In genomic region chr4:478373-478772, GRCh38 we compare ENCODE assay signal across 2 cellular contexts.
TF ChIP-seq lines count a peak whose summit lies in the region.

No MANE protein-coding gene starts in this region.

TF ChIP-seq in IMR-90, 13 proteins besides CTCF, POLR2A, EP300 and RAD21:
- TF ChIP-seq FOS (IDR thresholded peaks at IDR 0.05; ENCODE audit: low read depth, low read length) (peak; percentile 35; the same call in 1 of the 2 replicates), MXI1 (IDR thresholded peaks at IDR 0.05; ENCODE audit: borderline replicate concordance, low read depth, low read length) (no peak)

TF ChIP-seq in endothelial cell of umbilical vein, 7 proteins besides CTCF, POLR2A, EP300 and RAD21:
- TF ChIP-seq POLR2AphosphoS5 (IDR thresholded peaks at IDR 0.05; ENCODE audit: insufficient read depth, low read depth, low read length) = no peak
- no peak for TF ChIP-seq EZH2 (IDR thresholded peaks at IDR 0.05; ENCODE audit: borderline replicate concordance, low read depth, low read length, severe bottlenecking)
- peak; percentile 74 for TF ChIP-seq JUN (IDR thresholded peaks at IDR 0.05; ENCODE audit: borderline replicate concordance, insufficient read depth, insufficient read length, low read depth)
- no peak for TF ChIP-seq MAX (IDR thresholded peaks at IDR 0.05; ENCODE audit: insufficient read depth, insufficient read length)
- no peak for TF ChIP-seq GATA2 (IDR thresholded peaks at IDR 0.05; ENCODE audit: insufficient read depth, insufficient read length, low read depth, low read length)
- no peak for TF ChIP-seq MYC (IDR thresholded peaks at IDR 0.05; ENCODE audit: low read depth, low read length)
- TF ChIP-seq FOS (IDR thresholded peaks at IDR 0.05; ENCODE audit: borderline replicate concordance, insufficient read depth, low read length) = peak; percentile 57
